In genomic region chr2:16625759-16626158, GRCh38 we compare ENCODE assay signal across 10 cellular contexts. TPM values are rescaled to one million over a fixed set of nuclear protein-coding genes. Genes with fewer than 3 reads are reported as not detected.
A peak's percentile ranks its signal among the peaks of the same experiment; 100 is the strongest.
DNase-seq lines count a peak whose midpoint lies in the region; ATAC-seq and TF ChIP-seq lines count a peak whose summit lies in the region.
"Had no signal": no experiment of that assay in that cellular context is flagged by ENCODE, and none has a peak within 500 bp of the region (broad histone marks: within the 10 kb centered on the region; RNA-seq: fewer than 3 reads in every experiment).

No MANE protein-coding gene starts in this region.

- no peaks in the 10 kb centered on the region for H3K27me3 ChIP-seq in heart right ventricle
- no peaks in the 10 kb centered on the region for H3K27me3 ChIP-seq in esophagus muscularis mucosa
- H3K27me3 ChIP-seq in upper lobe of left lung: no peaks in the 10 kb centered on the region

- H3K4me1 ChIP-seq in heart right ventricle (peaks cover 0 to 97% (median 54%) of the 10 kb centered on the region in 9 donors), esophagus muscularis mucosa (peaks cover 33 to 52% (median 45%) of the 10 kb centered on the region in 4 donors), upper lobe of left lung (peaks cover 47 to 94% (median 69%) of the 10 kb centered on the region in 4 donors)

- ATAC-seq in heart right ventricle: no peak
- ATAC-seq in HG03159 (IDR thresholded peaks at IDR 0.05; ENCODE audit: unreplicated experiment): peak; percentile 65
- no peak for ATAC-seq in upper lobe of left lung (ENCODE audit: low FRiP score in 2 of 2)

- peaks cover 3% of the 10 kb centered on the region for H3K27me3 Mint-ChIP-seq in activated CD4-positive, alpha-beta memory T cell treated with anti-CD3 and anti-CD28 coated beads, Interleukin-2, amount 10 ng/mL, durations not matched to agents 7 days and 5 days

- H3K27ac Mint-ChIP-seq in activated CD4-positive, alpha-beta memory T cell treated with anti-CD3 and anti-CD28 coated beads, Interleukin-2, amount 10 ng/mL, durations not matched to agents 7 days and 5 days: no peak overlapping the region

- WGBS in heart right ventricle, 2 donors: 91% methylated on average over 2 of the region's 2 CpGs
- 65% methylated on average over 2 of the region's 2 CpGs for WGBS in esophagus muscularis mucosa
- 70 to 89% methylated on average over 2 of the region's 2 CpGs for WGBS in upper lobe of left lung, 2 donors

- H3K4me3 ChIP-seq in heart right ventricle (no peak overlapping the region), esophagus muscularis mucosa (no peak overlapping the region), upper lobe of left lung (no peak overlapping the region)

- H3K4me1 Mint-ChIP-seq in activated CD4-positive, alpha-beta memory T cell treated with anti-CD3 and anti-CD28 coated beads, Interleukin-2, amount 10 ng/mL, durations not matched to agents 7 days and 5 days: peaks cover 33% of the 10 kb centered on the region

- peak overlapping the region in 9 of 10 donors; percentile 32 to 88 (median 58) for H3K27ac ChIP-seq in heart right ventricle
- peak overlapping the region; percentile 5 to 65 (median 43) for H3K27ac ChIP-seq in esophagus muscularis mucosa (replicated peaks in 1 of 4)
- H3K27ac ChIP-seq in upper lobe of left lung: peak overlapping the region; percentile 64 to 86 (median 82)

- TF ChIP-seq EP300 in esophagus muscularis mucosa (IDR thresholded peaks at IDR 0.05) (no peak), upper lobe of left lung (IDR thresholded peaks at IDR 0.05) (no peak)

- intact Hi-C loops in heart right ventricle (cut with DNase I): no loop called here
- intact Hi-C loops in cardiac septum (cut with DNase I): no loop called here
- intact Hi-C loops in esophagus muscularis mucosa (cut with DNase I): no loop called here

- no peak for TF ChIP-seq CTCF in heart right ventricle (IDR thresholded peaks at IDR 0.05)
- TF ChIP-seq CTCF in esophagus muscularis mucosa (IDR thresholded peaks at IDR 0.05): no peak
- TF ChIP-seq CTCF in upper lobe of left lung (IDR thresholded peaks at IDR 0.05): no peak

- H3K36me3 Mint-ChIP-seq in activated CD4-positive, alpha-beta memory T cell treated with anti-CD3 and anti-CD28 coated beads, Interleukin-2, amount 10 ng/mL, durations not matched to agents 7 days and 5 days (ENCODE audit: low read depth): no peaks in the 10 kb centered on the region

- DNase-seq in heart right ventricle (no peak), cardiac septum (ENCODE audit: low spot score) (no peak), esophagus muscularis mucosa (ENCODE audit: extremely low spot score) (no peak), upper lobe of left lung (no peak), AG20443 (ENCODE audit: low spot score) (no peak)
- DNase-seq in activated CD4-positive, alpha-beta memory T cell treated with anti-CD3 and anti-CD28 coated beads, Interleukin-2, amount 10 ng/mL, durations not matched to agents 7 days and 5 days: no peak
- DNase-seq in stimulated activated CD4-positive, alpha-beta T cell treated with anti-CD3 and anti-CD28 coated beads, Interleukin-15, amount 100 ng/mL, for 24 hours: no peak
- DNase-seq: central memory CD4-positive, alpha-beta T cell had no signal

- no peaks in the 10 kb centered on the region for H3K9me3 Mint-ChIP-seq in activated CD4-positive, alpha-beta memory T cell treated with anti-CD3 and anti-CD28 coated beads, Interleukin-2, amount 10 ng/mL, durations not matched to agents 7 days and 5 days
- H3K9me3 Mint-ChIP-seq: T-helper 1 cell treated with Interleukin-12 subunit alpha and Interleukin-12 subunit beta and Interleukin-4 antibody, amounts not matched to agents 30 μg/mL and 1 μg/mL, for 36 hours had no signal

- H3K9me3 ChIP-seq in heart right ventricle (no peaks in the 10 kb centered on the region), esophagus muscularis mucosa (no peaks in the 10 kb centered on the region), upper lobe of left lung (no peaks in the 10 kb centered on the region)

- no peak overlapping the region for H3K4me3 Mint-ChIP-seq in activated CD4-positive, alpha-beta memory T cell treated with anti-CD3 and anti-CD28 coated beads, Interleukin-2, amount 10 ng/mL, durations not matched to agents 7 days and 5 days
- H3K4me3 Mint-ChIP-seq: T-helper 1 cell treated with Interleukin-12 subunit alpha and Interleukin-12 subunit beta and Interleukin-4 antibody, amounts not matched to agents 30 μg/mL and 1 μg/mL, for 36 hours had no signal

- TF ChIP-seq POLR2A in esophagus muscularis mucosa (IDR thresholded peaks at IDR 0.05; ENCODE audit: low read depth) (no peak), upper lobe of left lung (IDR thresholded peaks at IDR 0.05) (no peak)

- H3K36me3 ChIP-seq in heart right ventricle: peaks cover 0 to 27% (median 5%) of the 10 kb centered on the region in 9 donors
- H3K36me3 ChIP-seq in esophagus muscularis mucosa: peaks cover 4 to 31% (median 13%) of the 10 kb centered on the region in 4 donors
- peaks cover 0 to 20% (median 0%) of the 10 kb centered on the region in 4 donors for H3K36me3 ChIP-seq in upper lobe of left lung

- CTCF ChIA-PET in activated CD4-positive, alpha-beta memory T cell treated with anti-CD3 and anti-CD28 coated beads, Interleukin-2, amount 10 ng/mL, durations not matched to agents 7 days and 5 days (lab: Charles Lee): no interaction called here

- POLR2A ChIA-PET in activated CD4-positive, alpha-beta memory T cell treated with anti-CD3 and anti-CD28 coated beads, Interleukin-2, amount 10 ng/mL, durations not matched to agents 7 days and 5 days (lab: Charles Lee): no interaction called here

RNA-seq across cellular contexts. Expression of gene CYRIA, which starts 39.9 kb away (rescaled TPM):
- total RNA-seq in heart right ventricle (10 to 100 TPM in 1 of 10 donors, 1 to 10 TPM in 9; 1.5 to 10.6 (median 3.6) TPM), cardiac septum (3.7 TPM), esophagus muscularis mucosa (10 to 100 TPM; 10.3 to 13.3 (median 11.2) TPM), upper lobe of left lung (10 to 100 TPM; 14.9 to 23.5 (median 20.5) TPM)
- polyA plus RNA-seq in heart right ventricle: 1 to 10 TPM; 1.2 to 1.3 TPM
- under 1 TPM; 0.05 to 0.10 TPM for total RNA-seq in activated CD4-positive, alpha-beta memory T cell treated with anti-CD3 and anti-CD28 coated beads, Interleukin-2, amount 10 ng/mL, durations not matched to agents 7 days and 5 days
